18 cellular contexts compared by ENCODE assay signal in genomic region chr22:33568934-33569496, GRCh38.
DNase-seq lines count a peak whose midpoint lies in the region; ATAC-seq and TF ChIP-seq lines count a peak whose summit lies in the region.
"Had no signal": no experiment of that assay in that cellular context is flagged by ENCODE, and none has a peak within 500 bp of the region (broad histone marks: within the 10 kb centered on the region; RNA-seq: fewer than 3 reads in every experiment).

No MANE protein-coding gene starts in this region.

- WGBS in heart right ventricle, 2 donors: 17 to 20% methylated on average over 4 of the region's 4 CpGs

- H3K9ac ChIP-seq in SU-DHL-6 (ENCODE audit: low read length): peak overlapping the region; percentile 11; the same call in 1 of the 2 replicates

- H3K4me2 ChIP-seq in SU-DHL-6 (ENCODE audit: low read depth, low read length, poor library complexity, severe bottlenecking): peak overlapping the region; percentile 38
- H3K4me2 ChIP-seq: A549 had no signal

- H3K27me3 Mint-ChIP-seq in memory B cell (no peaks in the 10 kb centered on the region), type B pancreatic cell (no peaks in the 10 kb centered on the region)
- H3K27me3 Mint-ChIP-seq: stimulated activated naive CD8-positive, alpha-beta T cell treated with anti-CD3 and anti-CD28 coated beads, Interleukin-15, amount 100 ng/mL, for 72 hours had no signal

- intact Hi-C loops in heart right ventricle (cut with DNase I): loop anchor here in 2 of 10 donors (5.0 kb wide), 2 partner anchors 42 to 47 kb away; no protein-coding TSS in a partner anchor

- ATAC-seq in heart right ventricle (peak in 6 of 8 donors; percentile 43 to 74 (median 50)), memory B cell (ENCODE audit: low read depth) (no peak), HG03342 (IDR thresholded peaks at IDR 0.05; ENCODE audit: unreplicated experiment) (no peak)
- ATAC-seq: A549, PC-3 had no signal

- H3K27ac ChIP-seq in heart right ventricle: peak overlapping the region in 6 of 10 donors; percentile 0 to 68 (median 51)
- H3K27ac ChIP-seq in right atrium auricular region: no peak overlapping the region
- peak overlapping the region; percentile 13; the same call in 1 of the 2 replicates for H3K27ac ChIP-seq in SU-DHL-6 (ENCODE audit: low read depth, low read length)
- H3K27ac ChIP-seq: A549, colonic mucosa had no signal

- H3K4me1 ChIP-seq in heart right ventricle: peaks cover 3 to 50% (median 26%) of the 10 kb centered on the region in 9 donors
- H3K4me1 ChIP-seq in right atrium auricular region: no peaks in the 10 kb centered on the region
- H3K4me1 ChIP-seq: colonic mucosa had no signal

- H3K9me3 Mint-ChIP-seq in memory B cell (no peaks in the 10 kb centered on the region), type B pancreatic cell (no peaks in the 10 kb centered on the region)
- H3K9me3 Mint-ChIP-seq: natural killer cell treated with Interleukin-12 subunit alpha and Interleukin-12 subunit beta and Interleukin-15 and Interleukin-18, amount 100 ng/mL, for 72 hours had no signal

- H2AFZ ChIP-seq in SU-DHL-6 (ENCODE audit: low read depth, low read length, severe bottlenecking): no peak overlapping the region

- no peaks in the 10 kb centered on the region for H3F3A ChIP-seq in SU-DHL-6 (ENCODE audit: insufficient read depth)

- H3K27me3 ChIP-seq in heart right ventricle (no peaks in the 10 kb centered on the region), right atrium auricular region (no peaks in the 10 kb centered on the region), SU-DHL-6 (ENCODE audit: low read length) (no peaks in the 10 kb centered on the region)
- H3K27me3 ChIP-seq: colonic mucosa had no signal

- H3K4me1 Mint-ChIP-seq in memory B cell (peaks cover 63% of the 10 kb centered on the region), type B pancreatic cell (ENCODE audit: unreplicated experiment) (peaks cover 57% of the 10 kb centered on the region)

- no peaks in the 10 kb centered on the region for H4K20me1 ChIP-seq in SU-DHL-6 (ENCODE audit: low read depth, low read length)

- no peaks in the 10 kb centered on the region for H3K36me3 ChIP-seq in heart right ventricle
- no peaks in the 10 kb centered on the region for H3K36me3 ChIP-seq in right atrium auricular region
- H3K36me3 ChIP-seq in SU-DHL-6 (ENCODE audit: low read length): no peaks in the 10 kb centered on the region
- H3K36me3 ChIP-seq: colonic mucosa had no signal

- no peaks in the 10 kb centered on the region for H3K79me2 ChIP-seq in SU-DHL-6 (ENCODE audit: insufficient read depth, low read length)

- H3K4me3 Mint-ChIP-seq in memory B cell (peak overlapping the region; percentile 81), type B pancreatic cell (peak overlapping the region; percentile 10)
- H3K4me3 Mint-ChIP-seq: CD4-positive, alpha-beta memory T cell; natural killer cell treated with Interleukin-12 subunit alpha and Interleukin-12 subunit beta and Interleukin-15 and Interleukin-18, amount 100 ng/mL, for 72 hours had no signal

- no peak for TF ChIP-seq CTCF in heart right ventricle (IDR thresholded peaks at IDR 0.05)
- no peak for TF ChIP-seq CTCF in right atrium auricular region (IDR thresholded peaks at IDR 0.05)
- no peak for TF ChIP-seq CTCF in SU-DHL-6 (IDR thresholded peaks at IDR 0.05; ENCODE audit: insufficient read depth, low read length, poor library complexity, severe bottlenecking)
- no peak for TF ChIP-seq CTCF in type B pancreatic cell (conservative IDR thresholded peaks at IDR 0.05)

- H3K27ac Mint-ChIP-seq in memory B cell (peak overlapping the region; percentile 96), type B pancreatic cell (peak overlapping the region; percentile 68)
- H3K27ac Mint-ChIP-seq: CD4-positive, alpha-beta memory T cell; natural killer cell treated with Interleukin-12 subunit alpha and Interleukin-12 subunit beta and Interleukin-15 and Interleukin-18, amount 100 ng/mL, for 72 hours had no signal

- H3K4me3 ChIP-seq in heart right ventricle: no peak overlapping the region
- no peak overlapping the region for H3K4me3 ChIP-seq in right atrium auricular region
- no peak overlapping the region for H3K4me3 ChIP-seq in SU-DHL-6 (ENCODE audit: insufficient read depth, low read length, poor library complexity, severe bottlenecking)
- H3K4me3 ChIP-seq: A549, colonic mucosa had no signal

- H3K36me3 Mint-ChIP-seq in memory B cell: no peaks in the 10 kb centered on the region
- H3K36me3 Mint-ChIP-seq in type B pancreatic cell: peaks cover 20% of the 10 kb centered on the region
- H3K36me3 Mint-ChIP-seq: CD4-positive, alpha-beta memory T cell; natural killer cell treated with Interleukin-12 subunit alpha and Interleukin-12 subunit beta and Interleukin-15 and Interleukin-18, amount 100 ng/mL, for 72 hours had no signal

- no peaks in the 10 kb centered on the region for H3K9me3 ChIP-seq in heart right ventricle
- no peaks in the 10 kb centered on the region for H3K9me3 ChIP-seq in right atrium auricular region
- H3K9me3 ChIP-seq in SU-DHL-6 (ENCODE audit: insufficient read depth, low read length): no peaks in the 10 kb centered on the region
- H3K9me3 ChIP-seq: A549, colonic mucosa had no signal

- H3K9me2 ChIP-seq in SU-DHL-6 (replicated peaks; ENCODE audit: insufficient read depth, low read length): no peaks in the 10 kb centered on the region

- no peak for DNase-seq in heart right ventricle
- DNase-seq in right atrium auricular region (ENCODE audit: low spot score): no peak
- peak in 1 of 2 donors; percentile 16 for DNase-seq in memory B cell (ENCODE audit: low spot score in 2 of 2)
- no peak for DNase-seq in type B pancreatic cell (ENCODE audit: extremely low spot score, unreplicated experiment)
- no peak for DNase-seq in HCEC 1CT
- DNase-seq in amygdala (lab: John Stamatoyannopoulos, UW): no peak
- DNase-seq: activated CD4-positive, alpha-beta T cell treated with anti-CD3 and anti-CD28 coated beads for 4 hours; CD4-positive, alpha-beta memory T cell; colonic mucosa; DMS79 treated with DMSO at 0.1 percent for 48 hours; NCI-H2029 treated with DMSO at 0.1 percent for 48 hours; NCI-H524; PC-3 had no signal

Comparison
In these comparisons a context has a peak if more than half of its experiments do, and no peak if none do; other contexts are left out.
1. H3K27ac ChIP-seq: peak in heart right ventricle (6 of 10) and SU-DHL-6 (single experiment); none in right atrium auricular region (0 of 2).
2. ATAC-seq: peak in heart right ventricle (6 of 8); none in memory B cell (single experiment) and HG03342 (single experiment).